19 cellular contexts compared by ENCODE assay signal in the genomic region with DNA sequence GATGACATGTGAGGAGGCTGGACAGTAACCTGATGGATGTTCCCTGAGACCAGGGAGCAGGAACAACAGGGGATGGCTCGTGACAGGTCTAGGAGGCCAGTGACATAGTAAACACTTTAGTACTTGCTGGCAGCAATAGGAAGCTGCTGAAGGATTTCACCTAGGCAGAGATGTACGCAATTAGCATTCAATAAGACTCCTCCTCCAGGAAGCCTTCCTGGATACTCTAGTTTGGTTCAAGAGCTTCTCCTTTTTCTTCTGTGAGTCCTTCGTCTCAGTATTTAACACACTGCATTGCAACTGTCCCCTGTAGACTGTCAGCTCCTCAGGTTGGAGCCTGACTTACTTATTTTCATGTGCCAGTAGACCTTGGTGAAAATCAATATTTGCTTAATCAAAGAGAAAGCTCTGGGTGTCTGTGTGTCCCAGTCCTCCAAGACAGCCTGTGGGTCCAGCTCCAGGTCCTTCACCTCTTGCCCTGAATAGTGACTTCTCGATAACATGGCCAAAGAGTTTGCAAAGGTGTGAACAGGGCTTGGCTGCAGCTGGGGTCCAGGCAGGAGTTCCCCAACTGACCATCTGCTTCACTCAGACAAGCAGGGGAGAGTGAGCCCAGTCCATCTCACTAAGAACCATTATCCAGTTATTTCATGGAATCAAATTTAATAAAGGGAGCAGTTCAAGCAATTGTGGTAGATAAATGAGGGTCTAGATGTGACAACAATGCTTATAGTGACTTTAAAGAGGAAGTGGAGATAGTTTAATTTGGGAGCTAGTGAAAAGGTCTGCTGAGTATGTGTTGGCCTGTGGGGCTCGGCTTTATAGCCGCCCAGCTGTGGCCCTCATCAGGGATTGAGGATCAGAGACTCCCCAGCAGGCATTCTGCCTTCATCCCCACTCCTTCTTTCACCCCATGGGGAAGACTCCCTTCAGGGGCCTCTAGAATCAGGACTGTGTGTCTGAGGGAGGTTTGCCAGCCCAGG. TPM values are rescaled to one million over a fixed set of nuclear protein-coding genes. Genes with fewer than 3 reads are reported as not detected.
DNase-seq lines count a peak whose midpoint lies in the region; FAIRE-seq and TF ChIP-seq lines count a peak whose summit lies in the region.
"Had no signal": no experiment of that assay in that cellular context is flagged by ENCODE, and none has a peak within 500 bp of the region (broad histone marks: within the 10 kb centered on the region; RNA-seq: fewer than 3 reads in every experiment).

No MANE protein-coding gene starts in this region.

- intact Hi-C loops in breast epithelium (cut with DNase I; ENCODE audit: low total_unique reads), result no loop called here

- peaks cover 81% of the 10 kb centered on the region for H3K4me1 Mint-ChIP-seq in T-helper 2 cell treated with Interferon-gamma antibody and Interleukin-4, amounts not matched to agents 5 μg/mL and 100 μg/mL, for 36 hours (ENCODE audit: low read depth)
- H3K4me1 Mint-ChIP-seq in activated CD4-positive, alpha-beta memory T cell treated with anti-CD3 and anti-CD28 coated beads, Interleukin-2, amount 10 ng/mL, durations not matched to agents 7 days and 5 days, result peaks cover 93% of the 10 kb centered on the region
- peaks cover 22% of the 10 kb centered on the region for H3K4me1 Mint-ChIP-seq in neural crest cell

- H3K4me1 ChIP-seq in breast epithelium, result no peaks in the 10 kb centered on the region

- peak overlapping the region; percentile 22 for H3K4me3 Mint-ChIP-seq in T-helper 2 cell treated with Interferon-gamma antibody and Interleukin-4, amounts not matched to agents 5 μg/mL and 100 μg/mL, for 36 hours
- H3K4me3 Mint-ChIP-seq in activated CD4-positive, alpha-beta memory T cell treated with anti-CD3 and anti-CD28 coated beads, Interleukin-2, amount 10 ng/mL, durations not matched to agents 7 days and 5 days, result no peak overlapping the region
- H3K4me3 Mint-ChIP-seq in neural crest cell, result no peak overlapping the region
- H3K4me3 Mint-ChIP-seq: brain had no signal

- H3K9me3 Mint-ChIP-seq in T-helper 2 cell treated with Interferon-gamma antibody and Interleukin-4, amounts not matched to agents 5 μg/mL and 100 μg/mL, for 36 hours, result no peaks in the 10 kb centered on the region
- H3K9me3 Mint-ChIP-seq in activated CD4-positive, alpha-beta memory T cell treated with anti-CD3 and anti-CD28 coated beads, Interleukin-2, amount 10 ng/mL, durations not matched to agents 7 days and 5 days, result no peaks in the 10 kb centered on the region
- H3K9me3 Mint-ChIP-seq in neural crest cell, result no peaks in the 10 kb centered on the region
- H3K9me3 Mint-ChIP-seq: brain had no signal

- H3K4me3 ChIP-seq in breast epithelium, result no peak overlapping the region
- H3K4me3 ChIP-seq: Peyer's patch had no signal

- H3K27me3 ChIP-seq in breast epithelium, result no peaks in the 10 kb centered on the region
- H3K27me3 ChIP-seq: Peyer's patch had no signal

- POLR2A ChIA-PET in activated CD4-positive, alpha-beta memory T cell treated with anti-CD3 and anti-CD28 coated beads, Interleukin-2, amount 10 ng/mL, durations not matched to agents 7 days and 5 days (lab: Charles Lee), result interaction anchor here (1.1 to 5.8 kb wide), 5 partner anchors 11 to 99 kb away, joined by 3 to 48 read pairs (median 4); a partner anchor contains a TSS

- no peaks in the 10 kb centered on the region for H3K36me3 ChIP-seq in breast epithelium
- H3K36me3 ChIP-seq: Peyer's patch had no signal

- no peak for TF ChIP-seq CTCF in neural crest cell (conservative IDR thresholded peaks at IDR 0.05)
- no peak for TF ChIP-seq CTCF in breast epithelium (IDR thresholded peaks at IDR 0.05)

- no peaks in the 10 kb centered on the region for H3K27me3 Mint-ChIP-seq in T-helper 2 cell treated with Interferon-gamma antibody and Interleukin-4, amounts not matched to agents 5 μg/mL and 100 μg/mL, for 36 hours (ENCODE audit: low read depth)
- no peaks in the 10 kb centered on the region for H3K27me3 Mint-ChIP-seq in activated CD4-positive, alpha-beta memory T cell treated with anti-CD3 and anti-CD28 coated beads, Interleukin-2, amount 10 ng/mL, durations not matched to agents 7 days and 5 days
- H3K27me3 Mint-ChIP-seq in neural crest cell (ENCODE audit: low read depth), result no peaks in the 10 kb centered on the region
- H3K27me3 Mint-ChIP-seq: brain had no signal

- TF ChIP-seq POLR2A in GM12892 (IDR thresholded peaks at IDR 0.05; ENCODE audit: low read depth, low read length) (no peak), breast epithelium (IDR thresholded peaks at IDR 0.05) (no peak)

- peak; percentile 3 for DNase-seq in T-helper 2 cell treated with Interferon-gamma antibody and Interleukin-4, amounts not matched to agents 5 μg/mL and 100 μg/mL, for 36 hours (ENCODE audit: low spot score)
- DNase-seq in T-helper 2 cell (no peak), GM12892 (ENCODE audit: insufficient read length) (no peak), neural crest cell (ENCODE audit: low read depth, low spot score) (no peak), SHP77 (lab: John Stamatoyannopoulos, UW) (no peak), EL (no peak), breast epithelium (ENCODE audit: low spot score in 2 of 2) (no peak)
- no peak for DNase-seq in activated CD4-positive, alpha-beta memory T cell treated with anti-CD3 and anti-CD28 coated beads, Interleukin-2, amount 10 ng/mL, durations not matched to agents 7 days and 5 days
- DNase-seq: activated CD4-positive, alpha-beta T cell treated with anti-CD3 and anti-CD28 coated beads for 48 hours; activated naive CD4-positive, alpha-beta T cell treated with Interleukin-2 at 50 U/mL for 16 hours; Calu3; GDM1; hypothalamus; NCI-H187; NCI-H524; Peyer's patch; posterior cingulate gyrus had no signal

- FAIRE-seq in GM12892 (lab: Jason Lieb, UNC), result peak; percentile 77
- FAIRE-seq: A204.1 had no signal

- CTCF ChIA-PET in activated CD4-positive, alpha-beta memory T cell treated with anti-CD3 and anti-CD28 coated beads, Interleukin-2, amount 10 ng/mL, durations not matched to agents 7 days and 5 days (lab: Charles Lee), result interaction anchor here (1.0 kb wide), 1 partner anchor 15 kb away, joined by 3 read pairs; no protein-coding TSS in a partner anchor

- H3K27ac Mint-ChIP-seq in T-helper 2 cell treated with Interferon-gamma antibody and Interleukin-4, amounts not matched to agents 5 μg/mL and 100 μg/mL, for 36 hours, result peak overlapping the region; percentile 98
- peak overlapping the region; percentile 95 for H3K27ac Mint-ChIP-seq in activated CD4-positive, alpha-beta memory T cell treated with anti-CD3 and anti-CD28 coated beads, Interleukin-2, amount 10 ng/mL, durations not matched to agents 7 days and 5 days
- H3K27ac Mint-ChIP-seq in neural crest cell (ENCODE audit: unreplicated experiment), result peak overlapping the region; percentile 93

- no peaks in the 10 kb centered on the region for H3K9me3 ChIP-seq in breast epithelium
- H3K9me3 ChIP-seq: Peyer's patch had no signal

- peak overlapping the region in 1 of 2 donors; percentile 74 for H3K27ac ChIP-seq in breast epithelium

- peaks cover 29% of the 10 kb centered on the region for H3K36me3 Mint-ChIP-seq in T-helper 2 cell treated with Interferon-gamma antibody and Interleukin-4, amounts not matched to agents 5 μg/mL and 100 μg/mL, for 36 hours (ENCODE audit: low read depth)
- peaks cover 60% of the 10 kb centered on the region for H3K36me3 Mint-ChIP-seq in activated CD4-positive, alpha-beta memory T cell treated with anti-CD3 and anti-CD28 coated beads, Interleukin-2, amount 10 ng/mL, durations not matched to agents 7 days and 5 days (ENCODE audit: low read depth)
- no peaks in the 10 kb centered on the region for H3K36me3 Mint-ChIP-seq in neural crest cell (ENCODE audit: low read depth)
- H3K36me3 Mint-ChIP-seq: brain had no signal

RNA-seq across cellular contexts. Expression of a gene that starts 9.4 kb away (rescaled TPM):
- 28.4 TPM for polyA plus RNA-seq in GM12892 (2012; ENCODE audit: missing spikeins)
- 100 to 1,000 TPM in 1 of 2 experiments, 10 to 100 TPM in 1; 98.2 to 100 TPM for total RNA-seq in activated CD4-positive, alpha-beta memory T cell treated with anti-CD3 and anti-CD28 coated beads, Interleukin-2, amount 10 ng/mL, durations not matched to agents 7 days and 5 days
- total RNA-seq in neural crest cell (0.37 TPM in 1 of 2 replicates, not detected in the other), breast epithelium (10 to 100 TPM in 2 of 3 donors, 1 to 10 TPM in 1; 9.1 to 29.8 (median 18.4) TPM)
- total RNA-seq: Calu3 had no signal

RNA-seq across cellular contexts. Expression of a gene that starts 45.0 kb away (rescaled TPM):
- not detected for polyA plus RNA-seq in GM12892 (2012; ENCODE audit: missing spikeins)
- total RNA-seq in activated CD4-positive, alpha-beta memory T cell treated with anti-CD3 and anti-CD28 coated beads, Interleukin-2, amount 10 ng/mL, durations not matched to agents 7 days and 5 days, result under 1 TPM; 0.15 to 0.33 TPM
- total RNA-seq in neural crest cell (not detected in 2 replicates), breast epithelium (not detected)
- total RNA-seq: Calu3, Peyer's patch had no signal
